ENCODE assay signal across 13 cellular contexts in the genomic region with DNA sequence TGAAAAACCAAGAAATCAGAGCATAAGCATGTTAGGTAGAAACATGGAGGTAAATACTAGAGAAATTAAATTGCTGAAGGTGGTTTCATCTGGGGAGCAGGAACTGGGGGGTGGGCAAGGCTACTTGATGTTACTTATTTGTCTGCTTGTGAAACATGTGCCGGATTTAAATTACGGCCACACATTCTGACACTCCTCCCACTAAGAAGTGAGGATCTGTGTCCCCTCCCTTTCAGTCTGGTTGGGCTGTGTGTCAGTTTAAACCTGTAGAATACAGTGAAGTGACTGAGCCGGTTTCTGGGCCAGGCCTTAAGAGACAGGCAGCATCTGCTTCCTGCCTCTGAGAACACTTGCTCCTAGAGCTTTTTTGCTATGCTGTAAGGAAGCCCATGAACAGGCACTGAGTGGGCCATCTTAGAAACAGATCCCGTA. TPM values are rescaled to one million over a fixed set of nuclear protein-coding genes. Genes with fewer than 3 reads are reported as not detected.
DNase-seq lines count a peak whose midpoint lies in the region; ATAC-seq and TF ChIP-seq lines count a peak whose summit lies in the region.
"Had no signal": no experiment of that assay in that cellular context is flagged by ENCODE, and none has a peak within 500 bp of the region (broad histone marks: within the 10 kb centered on the region; RNA-seq: fewer than 3 reads in every experiment).

No MANE protein-coding gene starts in this region.

- peak; percentile 44 for DNase-seq in GDM1 (lab: John Stamatoyannopoulos, UW)
- DNase-seq in RWPE1 (ENCODE audit: low spot score), result peak; percentile 60
- DNase-seq in endodermal cell, result peak; percentile 50
- DNase-seq in NCI-H1436 (lab: John Stamatoyannopoulos, UW), result no peak
- no peak for DNase-seq in AG08395 (ENCODE audit: low spot score)
- DNase-seq in esophagus muscularis mucosa (ENCODE audit: extremely low spot score), result no peak
- DNase-seq: colonic mucosa, COR-L47, GM23248, NCI-H1930 had no signal

- POLR2A ChIA-PET in RWPE1 (lab: Yijun Ruan, JAX; ENCODE audit: low non-redundant PET), result no interaction called here

- H3K4me3 Mint-ChIP-seq in endodermal cell, result no peak overlapping the region

- no peak overlapping the region for H3K9ac ChIP-seq in endodermal cell (ENCODE audit: extremely low read depth, low read length, poor library complexity, severe bottlenecking)
- H3K9ac ChIP-seq: GM23248 had no signal

- no peak for TF ChIP-seq POLR2A in esophagus muscularis mucosa (IDR thresholded peaks at IDR 0.05; ENCODE audit: low read depth)

- H3K27ac Mint-ChIP-seq in endodermal cell, result peak overlapping the region; percentile 80

- H3K36me3 Mint-ChIP-seq in endodermal cell (ENCODE audit: low read depth), result peaks cover 32% of the 10 kb centered on the region

- H3K27ac ChIP-seq in 22Rv1 (peak overlapping the region; percentile 82), RWPE1 (peak overlapping the region; percentile 53), endodermal cell (ENCODE audit: low read depth, low read length) (no peak overlapping the region), esophagus muscularis mucosa (replicated peaks in 1 of 4) (no peak overlapping the region)
- H3K27ac ChIP-seq: colonic mucosa had no signal

- H3K27me3 Mint-ChIP-seq in endodermal cell (ENCODE audit: insufficient read depth), result no peaks in the 10 kb centered on the region

- no peak for TF ChIP-seq EP300 in esophagus muscularis mucosa (IDR thresholded peaks at IDR 0.05)

- ATAC-seq in GM21737 (IDR thresholded peaks at IDR 0.05; ENCODE audit: unreplicated experiment), result no peak
- ATAC-seq: Right ventricle myocardium inferior had no signal

- peaks cover 37% of the 10 kb centered on the region for H3K4me1 Mint-ChIP-seq in endodermal cell

- no peaks in the 10 kb centered on the region for H3K9me3 Mint-ChIP-seq in endodermal cell

- no peak for TF ChIP-seq CTCF in 22Rv1 (IDR thresholded peaks at IDR 0.05)
- TF ChIP-seq CTCF in RWPE1 (conservative IDR thresholded peaks at IDR 0.05; ENCODE audit: low read depth), result no peak
- TF ChIP-seq CTCF in endodermal cell (conservative IDR thresholded peaks at IDR 0.05), result no peak
- no peak for TF ChIP-seq CTCF in esophagus muscularis mucosa (IDR thresholded peaks at IDR 0.05)

- H3K9me3 ChIP-seq in endodermal cell (ENCODE audit: control insufficient read depth, low read length) (no peaks in the 10 kb centered on the region), esophagus muscularis mucosa (no peaks in the 10 kb centered on the region)
- H3K9me3 ChIP-seq: colonic mucosa had no signal

- CTCF ChIA-PET in RWPE1 (lab: Yijun Ruan, JAX), result no interaction called here

- intact Hi-C loops in esophagus muscularis mucosa (cut with DNase I), result no loop called here

- peaks cover 31% of the 10 kb centered on the region for H3K36me3 ChIP-seq in endodermal cell (ENCODE audit: control insufficient read depth, insufficient read depth, low read length)
- H3K36me3 ChIP-seq in esophagus muscularis mucosa, result peaks cover 17 to 45% (median 39%) of the 10 kb centered on the region in 4 donors

- H3K4me1 ChIP-seq in endodermal cell (ENCODE audit: control insufficient read depth, insufficient read depth, low read length) (peaks cover 14% of the 10 kb centered on the region), esophagus muscularis mucosa (peaks cover 11 to 34% (median 30%) of the 10 kb centered on the region in 4 donors)

- H3K4me3 ChIP-seq in endodermal cell (ENCODE audit: low read length) (no peak overlapping the region), esophagus muscularis mucosa (no peak overlapping the region)
- H3K4me3 ChIP-seq: colonic mucosa, GM23248 had no signal

- WGBS in endodermal cell (ENCODE audit: insufficient coverage in 1 of 2, insufficient read length in 1 of 2), 2 experiments, result 88 to 89% methylated on average over 2 to 4 of the region's 4 CpGs
- WGBS in esophagus muscularis mucosa, result 73% methylated on average over 4 of the region's 4 CpGs

- H3K27me3 ChIP-seq in endodermal cell (ENCODE audit: control insufficient read depth, insufficient read depth, low read length, poor library complexity, severe bottlenecking) (no peaks in the 10 kb centered on the region), esophagus muscularis mucosa (no peaks in the 10 kb centered on the region)
- H3K27me3 ChIP-seq: colonic mucosa had no signal

RNA-seq across cellular contexts. Expression of gene IARS1, which starts 2.3 kb away (rescaled TPM):
- total RNA-seq in endodermal cell, result 100 to 1,000 TPM; 170 to 173 TPM
- polyA plus RNA-seq in endodermal cell (2013, experiment 1 of 2), result 134 TPM
- 112 TPM for polyA plus RNA-seq in endodermal cell (2013, experiment 2 of 2)
- total RNA-seq in esophagus muscularis mucosa, result 10 to 100 TPM; 49.8 to 80.6 (median 67.1) TPM

RNA-seq across cellular contexts. Expression of gene NOL8, which starts 29.3 kb away (rescaled TPM):
- 10 to 100 TPM; 30.0 to 31.7 TPM for total RNA-seq in endodermal cell
- polyA plus RNA-seq in endodermal cell (2013, experiment 1 of 2), result 25.5 TPM
- polyA plus RNA-seq in endodermal cell (2013, experiment 2 of 2), result 25.1 TPM
- total RNA-seq in esophagus muscularis mucosa, result 10 to 100 TPM; 17.1 to 28.2 (median 22.5) TPM

RNA-seq across cellular contexts. Expression of gene CENPP, which starts 29.9 kb away (rescaled TPM):
- total RNA-seq in endodermal cell (1 to 10 TPM; 8.2 to 9.2 TPM), esophagus muscularis mucosa (1 to 10 TPM; 1.0 to 5.8 (median 2.0) TPM)
- polyA plus RNA-seq in endodermal cell (2013, experiment 1 of 2), result 11.6 TPM
- polyA plus RNA-seq in endodermal cell (2013, experiment 2 of 2), result 10.2 TPM

Comparison
In these comparisons a context has a peak if more than half of its experiments do, and no peak if none do; other contexts are left out.
1. H3K27ac ChIP-seq: peak in 22Rv1 (single experiment) and RWPE1 (single experiment); none in endodermal cell (single experiment) and esophagus muscularis mucosa (0 of 4).
2. DNase-seq: peak in GDM1 (single experiment), RWPE1 (single experiment) and endodermal cell (single experiment); none in NCI-H1436 (single experiment), AG08395 (single experiment) and esophagus muscularis mucosa (single experiment).